In genomic region chr7:155449008-155449879, GRCh38 we compare ENCODE assay signal across 1 cellular context.
TF ChIP-seq lines count a peak whose summit lies in the region.

No MANE protein-coding gene starts in this region.

TF ChIP-seq in HEK293, 187 proteins besides CTCF, POLR2A, EP300 and RAD21 (continued from another document):
- TF ChIP-seq, protein P1, sequence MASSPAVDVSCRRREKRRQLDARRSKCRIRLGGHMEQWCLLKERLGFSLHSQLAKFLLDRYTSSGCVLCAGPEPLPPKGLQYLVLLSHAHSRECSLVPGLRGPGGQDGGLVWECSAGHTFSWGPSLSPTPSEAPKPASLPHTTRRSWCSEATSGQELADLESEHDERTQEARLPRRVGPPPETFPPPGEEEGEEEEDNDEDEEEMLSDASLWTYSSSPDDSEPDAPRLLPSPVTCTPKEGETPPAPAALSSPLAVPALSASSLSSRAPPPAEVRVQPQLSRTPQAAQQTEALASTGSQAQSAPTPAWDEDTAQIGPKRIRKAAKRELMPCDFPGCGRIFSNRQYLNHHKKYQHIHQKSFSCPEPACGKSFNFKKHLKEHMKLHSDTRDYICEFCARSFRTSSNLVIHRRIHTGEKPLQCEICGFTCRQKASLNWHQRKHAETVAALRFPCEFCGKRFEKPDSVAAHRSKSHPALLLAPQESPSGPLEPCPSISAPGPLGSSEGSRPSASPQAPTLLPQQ (tag by site-specific recombination; IDR thresholded peaks at IDR 0.05): no peak
- TF ChIP-seq ZNF202 (tag by site-specific recombination; IDR thresholded peaks at IDR 0.05; ENCODE audit: borderline replicate concordance) (no peak), ZNF362 (tag by site-specific recombination; IDR thresholded peaks at IDR 0.05) (no peak), ZNF175 (tag by site-specific recombination; IDR thresholded peaks at IDR 0.05) (no peak), MYNN (tag by site-specific recombination; IDR thresholded peaks at IDR 0.05; ENCODE audit: borderline replicate concordance) (peak; percentile 68; the same call in 1 of the 2 replicates), ZSCAN23 (tag by site-specific recombination; IDR thresholded peaks at IDR 0.05) (no peak), SP3 (tag by site-specific recombination; IDR thresholded peaks at IDR 0.05) (0 out of 2 replicates have a peak, but pooled peaks have one; percentile 0), ZNF37A (tag by site-specific recombination; IDR thresholded peaks at IDR 0.05) (no peak), ZNF157 (tag by site-specific recombination; IDR thresholded peaks at IDR 0.05) (no peak), ZBTB20 (tag by site-specific recombination; IDR thresholded peaks at IDR 0.05) (0 out of 2 replicates have a peak, but pooled peaks have one; percentile 7), ZIC2 (tag by site-specific recombination; IDR thresholded peaks at IDR 0.05) (no peak), ZBTB26 (tag by site-specific recombination; optimal IDR thresholded peaks at IDR 0.05) (peak; percentile 15), GLIS2 (tag by site-specific recombination; IDR thresholded peaks at IDR 0.05) (peak; percentile 20; the same call in 1 of the 2 replicates), KLF10 (tag by site-specific recombination; IDR thresholded peaks at IDR 0.05) (no peak), ZFP3 (tag by site-specific recombination; IDR thresholded peaks at IDR 0.05; ENCODE audit: low read depth) (no peak)
- TF ChIP-seq, protein P2, sequence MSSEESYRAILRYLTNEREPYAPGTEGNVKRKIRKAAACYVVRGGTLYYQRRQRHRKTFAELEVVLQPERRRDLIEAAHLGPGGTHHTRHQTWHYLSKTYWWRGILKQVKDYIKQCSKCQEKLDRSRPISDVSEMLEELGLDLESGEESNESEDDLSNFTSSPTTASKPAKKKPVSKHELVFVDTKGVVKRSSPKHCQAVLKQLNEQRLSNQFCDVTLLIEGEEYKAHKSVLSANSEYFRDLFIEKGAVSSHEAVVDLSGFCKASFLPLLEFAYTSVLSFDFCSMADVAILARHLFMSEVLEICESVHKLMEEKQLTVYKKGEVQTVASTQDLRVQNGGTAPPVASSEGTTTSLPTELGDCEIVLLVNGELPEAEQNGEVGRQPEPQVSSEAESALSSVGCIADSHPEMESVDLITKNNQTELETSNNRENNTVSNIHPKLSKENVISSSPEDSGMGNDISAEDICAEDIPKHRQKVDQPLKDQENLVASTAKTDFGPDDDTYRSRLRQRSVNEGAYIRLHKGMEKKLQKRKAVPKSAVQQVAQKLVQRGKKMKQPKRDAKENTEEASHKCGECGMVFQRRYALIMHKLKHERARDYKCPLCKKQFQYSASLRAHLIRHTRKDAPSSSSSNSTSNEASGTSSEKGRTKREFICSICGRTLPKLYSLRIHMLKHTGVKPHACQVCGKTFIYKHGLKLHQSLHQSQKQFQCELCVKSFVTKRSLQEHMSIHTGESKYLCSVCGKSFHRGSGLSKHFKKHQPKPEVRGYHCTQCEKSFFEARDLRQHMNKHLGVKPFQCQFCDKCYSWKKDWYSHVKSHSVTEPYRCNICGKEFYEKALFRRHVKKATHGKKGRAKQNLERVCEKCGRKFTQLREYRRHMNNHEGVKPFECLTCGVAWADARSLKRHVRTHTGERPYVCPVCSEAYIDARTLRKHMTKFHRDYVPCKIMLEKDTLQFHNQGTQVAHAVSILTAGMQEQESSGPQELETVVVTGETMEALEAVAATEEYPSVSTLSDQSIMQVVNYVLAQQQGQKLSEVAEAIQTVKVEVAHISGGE (tag by site-specific recombination; conservative IDR thresholded peaks at IDR 0.05; ENCODE audit: low read depth): no peak
- TF ChIP-seq, protein P3, sequence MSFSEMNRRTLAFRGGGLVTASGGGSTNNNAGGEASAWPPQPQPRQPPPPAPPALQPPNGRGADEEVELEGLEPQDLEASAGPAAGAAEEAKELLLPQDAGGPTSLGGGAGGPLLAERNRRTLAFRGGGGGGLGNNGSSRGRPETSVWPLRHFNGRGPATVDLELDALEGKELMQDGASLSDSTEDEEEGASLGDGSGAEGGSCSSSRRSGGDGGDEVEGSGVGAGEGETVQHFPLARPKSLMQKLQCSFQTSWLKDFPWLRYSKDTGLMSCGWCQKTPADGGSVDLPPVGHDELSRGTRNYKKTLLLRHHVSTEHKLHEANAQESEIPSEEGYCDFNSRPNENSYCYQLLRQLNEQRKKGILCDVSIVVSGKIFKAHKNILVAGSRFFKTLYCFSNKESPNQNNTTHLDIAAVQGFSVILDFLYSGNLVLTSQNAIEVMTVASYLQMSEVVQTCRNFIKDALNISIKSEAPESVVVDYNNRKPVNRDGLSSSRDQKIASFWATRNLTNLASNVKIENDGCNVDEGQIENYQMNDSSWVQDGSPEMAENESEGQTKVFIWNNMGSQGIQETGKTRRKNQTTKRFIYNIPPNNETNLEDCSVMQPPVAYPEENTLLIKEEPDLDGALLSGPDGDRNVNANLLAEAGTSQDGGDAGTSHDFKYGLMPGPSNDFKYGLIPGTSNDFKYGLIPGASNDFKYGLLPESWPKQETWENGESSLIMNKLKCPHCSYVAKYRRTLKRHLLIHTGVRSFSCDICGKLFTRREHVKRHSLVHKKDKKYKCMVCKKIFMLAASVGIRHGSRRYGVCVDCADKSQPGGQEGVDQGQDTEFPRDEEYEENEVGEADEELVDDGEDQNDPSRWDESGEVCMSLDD (tag by site-specific recombination; IDR thresholded peaks at IDR 0.05): no peak
- TF ChIP-seq, protein P4, sequence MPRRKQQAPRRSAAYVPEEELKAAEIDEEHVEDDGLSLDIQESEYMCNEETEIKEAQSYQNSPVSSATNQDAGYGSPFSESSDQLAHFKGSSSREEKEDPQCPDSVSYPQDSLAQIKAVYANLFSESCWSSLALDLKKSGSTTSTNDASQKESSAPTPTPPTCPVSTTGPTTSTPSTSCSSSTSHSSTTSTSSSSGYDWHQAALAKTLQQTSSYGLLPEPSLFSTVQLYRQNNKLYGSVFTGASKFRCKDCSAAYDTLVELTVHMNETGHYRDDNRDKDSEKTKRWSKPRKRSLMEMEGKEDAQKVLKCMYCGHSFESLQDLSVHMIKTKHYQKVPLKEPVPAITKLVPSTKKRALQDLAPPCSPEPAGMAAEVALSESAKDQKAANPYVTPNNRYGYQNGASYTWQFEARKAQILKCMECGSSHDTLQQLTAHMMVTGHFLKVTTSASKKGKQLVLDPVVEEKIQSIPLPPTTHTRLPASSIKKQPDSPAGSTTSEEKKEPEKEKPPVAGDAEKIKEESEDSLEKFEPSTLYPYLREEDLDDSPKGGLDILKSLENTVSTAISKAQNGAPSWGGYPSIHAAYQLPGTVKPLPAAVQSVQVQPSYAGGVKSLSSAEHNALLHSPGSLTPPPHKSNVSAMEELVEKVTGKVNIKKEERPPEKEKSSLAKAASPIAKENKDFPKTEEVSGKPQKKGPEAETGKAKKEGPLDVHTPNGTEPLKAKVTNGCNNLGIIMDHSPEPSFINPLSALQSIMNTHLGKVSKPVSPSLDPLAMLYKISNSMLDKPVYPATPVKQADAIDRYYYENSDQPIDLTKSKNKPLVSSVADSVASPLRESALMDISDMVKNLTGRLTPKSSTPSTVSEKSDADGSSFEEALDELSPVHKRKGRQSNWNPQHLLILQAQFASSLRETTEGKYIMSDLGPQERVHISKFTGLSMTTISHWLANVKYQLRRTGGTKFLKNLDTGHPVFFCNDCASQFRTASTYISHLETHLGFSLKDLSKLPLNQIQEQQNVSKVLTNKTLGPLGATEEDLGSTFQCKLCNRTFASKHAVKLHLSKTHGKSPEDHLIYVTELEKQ (tag by site-specific recombination; IDR thresholded peaks at IDR 0.05; ENCODE audit: borderline replicate concordance): no peak
TF ChIP-seq in HEK293: peak in this region for 5.
